ENCODE assay signal across 1 cellular context in the genomic region with DNA sequence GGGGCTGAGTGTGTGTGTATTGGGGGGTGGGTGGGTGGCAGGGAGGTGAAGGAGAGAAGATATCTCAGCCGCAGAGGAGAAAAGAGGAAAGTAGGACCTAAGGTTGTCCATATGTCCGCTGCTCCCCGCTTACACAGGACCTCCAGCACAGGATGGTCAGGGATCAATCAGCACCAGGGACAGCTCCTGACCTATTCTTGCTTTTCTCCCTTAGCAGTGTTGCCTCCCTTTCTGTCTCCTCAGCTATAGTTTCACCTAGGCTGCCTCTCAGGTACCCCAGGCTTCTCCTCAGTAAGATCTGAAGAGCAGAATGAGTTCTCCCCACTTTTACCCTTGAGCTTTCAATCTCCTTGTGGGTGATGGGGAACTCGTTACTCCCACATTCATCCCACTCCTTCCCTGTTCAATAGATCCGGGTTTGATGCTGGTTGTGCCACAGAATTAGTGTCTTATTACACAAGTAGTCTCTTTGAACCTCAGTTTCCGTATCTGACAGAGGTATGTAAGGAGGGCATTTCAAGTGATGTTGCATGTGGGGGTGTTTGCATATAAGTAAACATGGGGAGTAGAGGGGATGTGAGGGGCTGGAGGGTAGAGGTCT.
A peak's percentile ranks its signal among the peaks of the same experiment; 100 is the strongest.
TF ChIP-seq lines count a peak whose summit lies in the region.

No MANE protein-coding gene starts in this region.

TF ChIP-seq in K562, 482 proteins besides CTCF, POLR2A, EP300 and RAD21 (continued from another document and continues in another):
- TF ChIP-seq, protein P1, sequence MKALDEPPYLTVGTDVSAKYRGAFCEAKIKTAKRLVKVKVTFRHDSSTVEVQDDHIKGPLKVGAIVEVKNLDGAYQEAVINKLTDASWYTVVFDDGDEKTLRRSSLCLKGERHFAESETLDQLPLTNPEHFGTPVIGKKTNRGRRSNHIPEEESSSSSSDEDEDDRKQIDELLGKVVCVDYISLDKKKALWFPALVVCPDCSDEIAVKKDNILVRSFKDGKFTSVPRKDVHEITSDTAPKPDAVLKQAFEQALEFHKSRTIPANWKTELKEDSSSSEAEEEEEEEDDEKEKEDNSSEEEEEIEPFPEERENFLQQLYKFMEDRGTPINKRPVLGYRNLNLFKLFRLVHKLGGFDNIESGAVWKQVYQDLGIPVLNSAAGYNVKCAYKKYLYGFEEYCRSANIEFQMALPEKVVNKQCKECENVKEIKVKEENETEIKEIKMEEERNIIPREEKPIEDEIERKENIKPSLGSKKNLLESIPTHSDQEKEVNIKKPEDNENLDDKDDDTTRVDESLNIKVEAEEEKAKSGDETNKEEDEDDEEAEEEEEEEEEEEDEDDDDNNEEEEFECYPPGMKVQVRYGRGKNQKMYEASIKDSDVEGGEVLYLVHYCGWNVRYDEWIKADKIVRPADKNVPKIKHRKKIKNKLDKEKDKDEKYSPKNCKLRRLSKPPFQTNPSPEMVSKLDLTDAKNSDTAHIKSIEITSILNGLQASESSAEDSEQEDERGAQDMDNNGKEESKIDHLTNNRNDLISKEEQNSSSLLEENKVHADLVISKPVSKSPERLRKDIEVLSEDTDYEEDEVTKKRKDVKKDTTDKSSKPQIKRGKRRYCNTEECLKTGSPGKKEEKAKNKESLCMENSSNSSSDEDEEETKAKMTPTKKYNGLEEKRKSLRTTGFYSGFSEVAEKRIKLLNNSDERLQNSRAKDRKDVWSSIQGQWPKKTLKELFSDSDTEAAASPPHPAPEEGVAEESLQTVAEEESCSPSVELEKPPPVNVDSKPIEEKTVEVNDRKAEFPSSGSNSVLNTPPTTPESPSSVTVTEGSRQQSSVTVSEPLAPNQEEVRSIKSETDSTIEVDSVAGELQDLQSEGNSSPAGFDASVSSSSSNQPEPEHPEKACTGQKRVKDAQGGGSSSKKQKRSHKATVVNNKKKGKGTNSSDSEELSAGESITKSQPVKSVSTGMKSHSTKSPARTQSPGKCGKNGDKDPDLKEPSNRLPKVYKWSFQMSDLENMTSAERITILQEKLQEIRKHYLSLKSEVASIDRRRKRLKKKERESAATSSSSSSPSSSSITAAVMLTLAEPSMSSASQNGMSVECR (CRISPR knock-in tag; IDR thresholded peaks at IDR 0.05): peak; percentile 54; the same call in 1 of the 2 replicates
- TF ChIP-seq TCFL5 (CRISPR knock-in tag; conservative IDR thresholded peaks at IDR 0.05) (no peak), OTX1 (CRISPR knock-in tag; IDR thresholded peaks at IDR 0.05) (no peak), FOXA1 (IDR thresholded peaks at IDR 0.05; ENCODE audit: borderline replicate concordance) (no peak), PML (IDR thresholded peaks at IDR 0.05; ENCODE audit: low read length) (no peak), KAT2B (IDR thresholded peaks at IDR 0.05; ENCODE audit: low read depth, low read length) (no peak), ZBTB17 (CRISPR knock-in tag; IDR thresholded peaks at IDR 0.05) (no peak), ZNF23 (CRISPR knock-in tag; IDR thresholded peaks at IDR 0.05) (no peak), KAT7 (CRISPR knock-in tag; IDR thresholded peaks at IDR 0.05; ENCODE audit: borderline replicate concordance) (no peak), TOE1 (IDR thresholded peaks at IDR 0.05; ENCODE audit: borderline replicate concordance) (no peak), TOE1 (CRISPR knock-in tag; IDR thresholded peaks at IDR 0.05; ENCODE audit: borderline replicate concordance, low read depth) (no peak), ZNF174 (CRISPR knock-in tag; IDR thresholded peaks at IDR 0.05) (no peak), SAFB2 (IDR thresholded peaks at IDR 0.05; ENCODE audit: borderline replicate concordance, low read depth, low read length, severe bottlenecking) (no peak), TCF7 (IDR thresholded peaks at IDR 0.05; ENCODE audit: borderline replicate concordance) (no peak), ZNF445 (CRISPR knock-in tag; IDR thresholded peaks at IDR 0.05; ENCODE audit: low read depth) (no peak), KDM1A (IDR thresholded peaks at IDR 0.05) (no peak), TAF9B (IDR thresholded peaks at IDR 0.05; ENCODE audit: partially characterized antibody) (no peak), SIN3B (IDR thresholded peaks at IDR 0.05; ENCODE audit: low read depth) (no peak), ZNF212 (CRISPR knock-in tag; IDR thresholded peaks at IDR 0.05) (no peak), PRPF4 (IDR thresholded peaks at IDR 0.05; ENCODE audit: insufficient read depth, low read depth, low read length, poor library complexity, severe bottlenecking) (no peak), MXI1 (IDR thresholded peaks at IDR 0.05; ENCODE audit: low read depth, low read length) (no peak), TEAD2 (tag; IDR thresholded peaks at IDR 0.05) (no peak), CEBPB (tag; IDR thresholded peaks at IDR 0.05) (no peak), ELF2 (CRISPR knock-in tag; IDR thresholded peaks at IDR 0.05) (no peak), PHF20 (IDR thresholded peaks at IDR 0.05; ENCODE audit: partially characterized antibody) (no peak), CBX3 (IDR thresholded peaks at IDR 0.05; ENCODE audit: borderline replicate concordance in 1 of 2, low read length in 2 of 2) (peak; percentile 85 to 91; a peak in 2 of 3 replicates), TAF15 (IDR thresholded peaks at IDR 0.05; ENCODE audit: low read depth, low read length) (no peak), THRAP3 (IDR thresholded peaks at IDR 0.05; ENCODE audit: borderline replicate concordance) (no peak), HSF4 (CRISPR knock-in tag; IDR thresholded peaks at IDR 0.05; ENCODE audit: borderline replicate concordance) (no peak), HDAC2 (IDR thresholded peaks at IDR 0.05) (peak; percentile 62; the same call in 1 of the 2 replicates), GTF2E2 (tag; IDR thresholded peaks at IDR 0.05) (no peak), FOXK2 (conservative IDR thresholded peaks at IDR 0.05 in 1 of 2, IDR thresholded peaks at IDR 0.05 in 1 of 2; ENCODE audit: low read depth in 2 of 2) (no peak), SMAD1 (IDR thresholded peaks at IDR 0.05; ENCODE audit: low read depth, low read length, partially characterized antibody) (no peak), NR2C2 (CRISPR knock-in tag; IDR thresholded peaks at IDR 0.05) (no peak), NR2C2 (tag; IDR thresholded peaks at IDR 0.05) (no peak), NCOA2 (IDR thresholded peaks at IDR 0.05; ENCODE audit: partially characterized antibody in 2 of 2) (no peak), PTRF (tag; IDR thresholded peaks at IDR 0.05) (no peak), ZSCAN29 (IDR thresholded peaks at IDR 0.05) (no peak), DIDO1 (tag; IDR thresholded peaks at IDR 0.05; ENCODE audit: low read depth) (no peak), TARDBP (IDR thresholded peaks at IDR 0.05) (no peak), ZNF143 (CRISPR knock-in tag; IDR thresholded peaks at IDR 0.05) (peak; percentile 46; the same call in 1 of the 2 replicates), RBBP5 (IDR thresholded peaks at IDR 0.05; ENCODE audit: borderline replicate concordance, insufficient read depth, low read length, poor library complexity, severe bottlenecking) (no peak), JUNB (CRISPR knock-in tag; conservative IDR thresholded peaks at IDR 0.05) (no peak), MAFK (IDR thresholded peaks at IDR 0.05; ENCODE audit: low read length) (no peak), TFAM (CRISPR knock-in tag; conservative IDR thresholded peaks at IDR 0.05) (no peak), MEF2D (tag; conservative IDR thresholded peaks at IDR 0.05; ENCODE audit: low read depth) (no peak)
- TF ChIP-seq, protein P2, sequence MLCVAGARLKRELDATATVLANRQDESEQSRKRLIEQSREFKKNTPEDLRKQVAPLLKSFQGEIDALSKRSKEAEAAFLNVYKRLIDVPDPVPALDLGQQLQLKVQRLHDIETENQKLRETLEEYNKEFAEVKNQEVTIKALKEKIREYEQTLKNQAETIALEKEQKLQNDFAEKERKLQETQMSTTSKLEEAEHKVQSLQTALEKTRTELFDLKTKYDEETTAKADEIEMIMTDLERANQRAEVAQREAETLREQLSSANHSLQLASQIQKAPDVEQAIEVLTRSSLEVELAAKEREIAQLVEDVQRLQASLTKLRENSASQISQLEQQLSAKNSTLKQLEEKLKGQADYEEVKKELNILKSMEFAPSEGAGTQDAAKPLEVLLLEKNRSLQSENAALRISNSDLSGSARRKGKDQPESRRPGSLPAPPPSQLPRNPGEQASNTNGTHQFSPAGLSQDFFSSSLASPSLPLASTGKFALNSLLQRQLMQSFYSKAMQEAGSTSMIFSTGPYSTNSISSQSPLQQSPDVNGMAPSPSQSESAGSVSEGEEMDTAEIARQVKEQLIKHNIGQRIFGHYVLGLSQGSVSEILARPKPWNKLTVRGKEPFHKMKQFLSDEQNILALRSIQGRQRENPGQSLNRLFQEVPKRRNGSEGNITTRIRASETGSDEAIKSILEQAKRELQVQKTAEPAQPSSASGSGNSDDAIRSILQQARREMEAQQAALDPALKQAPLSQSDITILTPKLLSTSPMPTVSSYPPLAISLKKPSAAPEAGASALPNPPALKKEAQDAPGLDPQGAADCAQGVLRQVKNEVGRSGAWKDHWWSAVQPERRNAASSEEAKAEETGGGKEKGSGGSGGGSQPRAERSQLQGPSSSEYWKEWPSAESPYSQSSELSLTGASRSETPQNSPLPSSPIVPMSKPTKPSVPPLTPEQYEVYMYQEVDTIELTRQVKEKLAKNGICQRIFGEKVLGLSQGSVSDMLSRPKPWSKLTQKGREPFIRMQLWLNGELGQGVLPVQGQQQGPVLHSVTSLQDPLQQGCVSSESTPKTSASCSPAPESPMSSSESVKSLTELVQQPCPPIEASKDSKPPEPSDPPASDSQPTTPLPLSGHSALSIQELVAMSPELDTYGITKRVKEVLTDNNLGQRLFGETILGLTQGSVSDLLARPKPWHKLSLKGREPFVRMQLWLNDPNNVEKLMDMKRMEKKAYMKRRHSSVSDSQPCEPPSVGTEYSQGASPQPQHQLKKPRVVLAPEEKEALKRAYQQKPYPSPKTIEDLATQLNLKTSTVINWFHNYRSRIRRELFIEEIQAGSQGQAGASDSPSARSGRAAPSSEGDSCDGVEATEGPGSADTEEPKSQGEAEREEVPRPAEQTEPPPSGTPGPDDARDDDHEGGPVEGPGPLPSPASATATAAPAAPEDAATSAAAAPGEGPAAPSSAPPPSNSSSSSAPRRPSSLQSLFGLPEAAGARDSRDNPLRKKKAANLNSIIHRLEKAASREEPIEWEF (CRISPR knock-in tag; IDR thresholded peaks at IDR 0.05): no peak
- TF ChIP-seq, protein P3, sequence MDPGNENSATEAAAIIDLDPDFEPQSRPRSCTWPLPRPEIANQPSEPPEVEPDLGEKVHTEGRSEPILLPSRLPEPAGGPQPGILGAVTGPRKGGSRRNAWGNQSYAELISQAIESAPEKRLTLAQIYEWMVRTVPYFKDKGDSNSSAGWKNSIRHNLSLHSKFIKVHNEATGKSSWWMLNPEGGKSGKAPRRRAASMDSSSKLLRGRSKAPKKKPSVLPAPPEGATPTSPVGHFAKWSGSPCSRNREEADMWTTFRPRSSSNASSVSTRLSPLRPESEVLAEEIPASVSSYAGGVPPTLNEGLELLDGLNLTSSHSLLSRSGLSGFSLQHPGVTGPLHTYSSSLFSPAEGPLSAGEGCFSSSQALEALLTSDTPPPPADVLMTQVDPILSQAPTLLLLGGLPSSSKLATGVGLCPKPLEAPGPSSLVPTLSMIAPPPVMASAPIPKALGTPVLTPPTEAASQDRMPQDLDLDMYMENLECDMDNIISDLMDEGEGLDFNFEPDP (CRISPR knock-in tag; IDR thresholded peaks at IDR 0.05): no peak
- TF ChIP-seq, protein P4, sequence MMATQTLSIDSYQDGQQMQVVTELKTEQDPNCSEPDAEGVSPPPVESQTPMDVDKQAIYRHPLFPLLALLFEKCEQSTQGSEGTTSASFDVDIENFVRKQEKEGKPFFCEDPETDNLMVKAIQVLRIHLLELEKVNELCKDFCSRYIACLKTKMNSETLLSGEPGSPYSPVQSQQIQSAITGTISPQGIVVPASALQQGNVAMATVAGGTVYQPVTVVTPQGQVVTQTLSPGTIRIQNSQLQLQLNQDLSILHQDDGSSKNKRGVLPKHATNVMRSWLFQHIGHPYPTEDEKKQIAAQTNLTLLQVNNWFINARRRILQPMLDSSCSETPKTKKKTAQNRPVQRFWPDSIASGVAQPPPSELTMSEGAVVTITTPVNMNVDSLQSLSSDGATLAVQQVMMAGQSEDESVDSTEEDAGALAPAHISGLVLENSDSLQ (IDR thresholded peaks at IDR 0.05): no peak
- TF ChIP-seq, protein P5, sequence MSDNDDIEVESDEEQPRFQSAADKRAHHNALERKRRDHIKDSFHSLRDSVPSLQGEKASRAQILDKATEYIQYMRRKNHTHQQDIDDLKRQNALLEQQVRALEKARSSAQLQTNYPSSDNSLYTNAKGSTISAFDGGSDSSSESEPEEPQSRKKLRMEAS (CRISPR knock-in tag; IDR thresholded peaks at IDR 0.05): 0 out of 2 replicates have a peak, but pooled peaks have one; percentile 26
- TF ChIP-seq, protein P6, sequence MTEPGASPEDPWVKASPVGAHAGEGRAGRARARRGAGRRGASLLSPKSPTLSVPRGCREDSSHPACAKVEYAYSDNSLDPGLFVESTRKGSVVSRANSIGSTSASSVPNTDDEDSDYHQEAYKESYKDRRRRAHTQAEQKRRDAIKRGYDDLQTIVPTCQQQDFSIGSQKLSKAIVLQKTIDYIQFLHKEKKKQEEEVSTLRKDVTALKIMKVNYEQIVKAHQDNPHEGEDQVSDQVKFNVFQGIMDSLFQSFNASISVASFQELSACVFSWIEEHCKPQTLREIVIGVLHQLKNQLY (CRISPR knock-in tag; conservative IDR thresholded peaks at IDR 0.05): no peak
